In the genomic region with DNA sequence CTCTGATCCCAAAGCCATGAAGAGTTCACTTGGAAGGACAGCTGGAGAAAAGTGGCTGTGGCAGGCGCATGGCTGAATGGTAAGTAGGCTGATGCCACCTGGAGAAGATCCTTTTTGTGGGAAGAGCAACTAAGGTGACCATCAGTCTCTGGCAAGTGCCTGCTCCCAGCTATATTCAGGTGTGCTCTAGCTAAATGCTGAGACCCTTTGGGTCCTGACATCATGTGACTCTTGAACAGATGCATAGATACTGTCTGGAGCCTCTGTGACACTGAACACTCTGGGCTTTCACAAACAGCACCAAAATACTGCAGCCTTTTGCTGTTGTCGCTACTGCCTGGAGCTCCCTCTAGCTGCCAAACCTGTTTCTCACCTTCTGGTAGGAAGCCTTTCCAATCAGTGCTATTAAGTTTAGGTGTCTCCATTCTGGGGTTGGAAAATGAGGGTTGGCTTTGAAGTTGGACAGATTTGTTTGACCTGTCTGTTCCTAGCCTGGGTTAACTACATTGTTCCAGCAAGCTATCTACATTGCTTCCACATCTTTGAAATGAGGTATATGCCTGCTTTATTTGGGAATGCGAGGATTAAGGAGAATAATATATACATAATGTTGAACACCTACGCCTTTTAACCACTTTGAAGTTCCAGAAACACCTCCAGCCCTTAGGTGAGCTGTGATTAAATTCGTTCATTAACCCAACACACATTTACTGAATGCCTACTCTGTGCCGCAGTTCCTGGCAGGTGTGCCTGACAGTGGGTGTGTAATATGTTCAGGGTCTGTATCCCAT, we compare ENCODE assay signal across 1 cellular context.
A peak's percentile ranks its signal among the peaks of the same experiment; 100 is the strongest.
TF ChIP-seq lines count a peak whose summit lies in the region.

No MANE protein-coding gene starts in this region.

TF ChIP-seq in K562, 482 proteins besides CTCF, POLR2A, EP300 and RAD21:
- TF ChIP-seq E2F3 (CRISPR knock-in tag; IDR thresholded peaks at IDR 0.05) (no peak), RCOR1 (IDR thresholded peaks at IDR 0.05; ENCODE audit: borderline replicate concordance in 1 of 2, low read depth in 2 of 2, low read length in 2 of 2) (peak in 1 of 2 experiments; percentile 48; a peak in 1 of 4 replicates), EHMT2 (IDR thresholded peaks at IDR 0.05) (0 out of 2 replicates have a peak, but pooled peaks have one; percentile 26), PHF21A (IDR thresholded peaks at IDR 0.05; ENCODE audit: borderline replicate concordance, low read depth) (0 out of 2 replicates have a peak, but pooled peaks have one; percentile 47)
- TF ChIP-seq, protein P1, sequence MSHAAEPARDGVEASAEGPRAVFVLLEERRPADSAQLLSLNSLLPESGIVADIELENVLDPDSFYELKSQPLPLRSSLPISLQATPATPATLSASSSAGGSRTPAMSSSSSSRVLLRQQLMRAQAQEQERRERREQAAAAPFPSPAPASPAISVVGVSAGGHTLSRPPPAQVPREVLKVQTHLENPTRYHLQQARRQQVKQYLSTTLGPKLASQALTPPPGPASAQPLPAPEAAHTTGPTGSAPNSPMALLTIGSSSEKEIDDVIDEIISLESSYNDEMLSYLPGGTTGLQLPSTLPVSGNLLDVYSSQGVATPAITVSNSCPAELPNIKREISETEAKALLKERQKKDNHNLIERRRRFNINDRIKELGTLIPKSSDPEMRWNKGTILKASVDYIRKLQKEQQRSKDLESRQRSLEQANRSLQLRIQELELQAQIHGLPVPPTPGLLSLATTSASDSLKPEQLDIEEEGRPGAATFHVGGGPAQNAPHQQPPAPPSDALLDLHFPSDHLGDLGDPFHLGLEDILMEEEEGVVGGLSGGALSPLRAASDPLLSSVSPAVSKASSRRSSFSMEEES (CRISPR knock-in tag; IDR thresholded peaks at IDR 0.05), result peak; percentile 59
